Comparison of ENCODE assay signal across 8 cellular contexts in genomic region chr20:25248501-25249172, GRCh38. TPM values are rescaled to one million over a fixed set of nuclear protein-coding genes. Genes with fewer than 3 reads are reported as not detected.
A peak's percentile ranks its signal among the peaks of the same experiment; 100 is the strongest.
DNase-seq lines count a peak whose midpoint lies in the region; ATAC-seq and TF ChIP-seq lines count a peak whose summit lies in the region.

No MANE protein-coding gene starts in this region.

- CTCF ChIA-PET in CD8-positive, alpha-beta T cell (lab: Charles Lee): interaction anchor here (1.4 to 1.9 kb wide), 2 partner anchors 144 to 1221 kb away, joined by 3 to 5 read pairs; no protein-coding TSS in a partner anchor

- peak overlapping the region; percentile 97 for H3K4me3 ChIP-seq in CD8-positive, alpha-beta T cell (ENCODE audit: low read depth, low read length)

- peaks cover 2% of the 10 kb centered on the region for H3K9me3 Mint-ChIP-seq in CD8-positive, alpha-beta T cell
- H3K9me3 Mint-ChIP-seq in mesothelial cell of epicardium: peaks cover 2% of the 10 kb centered on the region
- H3K9me3 Mint-ChIP-seq in type B pancreatic cell: no peaks in the 10 kb centered on the region

- H3K27ac Mint-ChIP-seq in CD8-positive, alpha-beta T cell: peak overlapping the region; percentile 89
- peak overlapping the region; percentile 81 for H3K27ac Mint-ChIP-seq in mesothelial cell of epicardium
- peak overlapping the region; percentile 81 for H3K27ac Mint-ChIP-seq in type B pancreatic cell

- H3K36me3 Mint-ChIP-seq in CD8-positive, alpha-beta T cell: peaks cover 23% of the 10 kb centered on the region
- H3K36me3 Mint-ChIP-seq in mesothelial cell of epicardium (no peaks in the 10 kb centered on the region), type B pancreatic cell (no peaks in the 10 kb centered on the region)

- TF ChIP-seq CTCF in CD8-positive, alpha-beta T cell (IDR thresholded peaks at IDR 0.05): no peak
- TF ChIP-seq CTCF in mesothelial cell of epicardium (IDR thresholded peaks at IDR 0.05; ENCODE audit: unreplicated experiment): no peak
- TF ChIP-seq CTCF in type B pancreatic cell (conservative IDR thresholded peaks at IDR 0.05): peak; percentile 17

- no peaks in the 10 kb centered on the region for H3K27me3 Mint-ChIP-seq in CD8-positive, alpha-beta T cell (ENCODE audit: low read depth)
- H3K27me3 Mint-ChIP-seq in mesothelial cell of epicardium (ENCODE audit: low read depth) (peaks cover 8% of the 10 kb centered on the region), type B pancreatic cell (peaks cover 10% of the 10 kb centered on the region)

- ATAC-seq in CD8-positive, alpha-beta T cell: no peak
- peak; percentile 21 for ATAC-seq in GM19328 (IDR thresholded peaks at IDR 0.05; ENCODE audit: unreplicated experiment)
- ATAC-seq in HG03457 (IDR thresholded peaks at IDR 0.05; ENCODE audit: unreplicated experiment): peak; percentile 9

- no peaks in the 10 kb centered on the region for H3K36me3 ChIP-seq in CD8-positive, alpha-beta T cell (ENCODE audit: insufficient read depth, low read length)

- H3K9me3 ChIP-seq in CD8-positive, alpha-beta T cell (ENCODE audit: low read length): no peaks in the 10 kb centered on the region

- POLR2A ChIA-PET in CD8-positive, alpha-beta T cell (lab: Charles Lee): interaction anchor here (1.3 to 3.6 kb wide), 8 partner anchors 10 to 256 kb away, joined by 3 to 23 read pairs (median 6); partner anchors contain the start of genes ACSS1, APMAP and ENTPD6

- DNase-seq in CD8-positive, alpha-beta T cell: no peak
- DNase-seq in SW480 (ENCODE audit: low spot score) (peak; percentile 60), epithelial cell of prostate (ENCODE audit: low read depth, low spot score) (no peak), mesothelial cell of epicardium (ENCODE audit: low spot score in 2 of 2, unreplicated experiment in 2 of 2) (peak in 1 of 2 experiments; percentile 58), type B pancreatic cell (ENCODE audit: extremely low spot score, unreplicated experiment) (no peak)
- DNase-seq in effector CD8-positive, alpha-beta T cell (lab: John Stamatoyannopoulos, UW): no peak

- peaks cover 54% of the 10 kb centered on the region for H3K4me1 Mint-ChIP-seq in CD8-positive, alpha-beta T cell (ENCODE audit: low read depth)
- H3K4me1 Mint-ChIP-seq in mesothelial cell of epicardium (peaks cover 25% of the 10 kb centered on the region), type B pancreatic cell (ENCODE audit: unreplicated experiment) (peaks cover 33% of the 10 kb centered on the region)

- peak overlapping the region; percentile 93 for H3K4me3 Mint-ChIP-seq in CD8-positive, alpha-beta T cell
- H3K4me3 Mint-ChIP-seq in mesothelial cell of epicardium (peak overlapping the region; percentile 81), type B pancreatic cell (peak overlapping the region; percentile 91)

- no peaks in the 10 kb centered on the region for H3K27me3 ChIP-seq in CD8-positive, alpha-beta T cell (ENCODE audit: insufficient read depth, low read length)

- H3K4me1 ChIP-seq in CD8-positive, alpha-beta T cell (ENCODE audit: insufficient read depth, low read length): peaks cover 29% of the 10 kb centered on the region

- intact Hi-C loops in CD8-positive, alpha-beta T cell (cut with DNase I, micrococcal nuclease): loop anchor here (1.0 to 5.0 kb wide), 10 partner anchors 12 to 1886 kb away; partner anchors contain the start of genes ACSS1 (in 2 of the 2), GZF1 (in 2 of the 2), APMAP (in 1 of the 2) and ENTPD6 (in 1 of the 2)

- H3K27ac ChIP-seq in CD8-positive, alpha-beta T cell (ENCODE audit: low read depth, low read length): peak overlapping the region; percentile 80
- H3K27ac ChIP-seq in epithelial cell of prostate: peak overlapping the region; percentile 100

RNA-seq across cellular contexts. Expression of gene PYGB, which starts 0.8 kb away (rescaled TPM):
- 10 to 100 TPM; 35.2 to 39.2 TPM for total RNA-seq in CD8-positive, alpha-beta T cell
- total RNA-seq in mesothelial cell of epicardium (46.6 to 48.0 TPM (median 47.4 TPM) in 3 replicates), type B pancreatic cell (ENCODE audit: low replicate concordance) (39.3 and 52.2 TPM in 2 replicates)

RNA-seq across cellular contexts. Expression of gene ENTPD6, which starts 53.1 kb away (rescaled TPM):
- 10 to 100 TPM; 62.4 to 70.1 TPM for total RNA-seq in CD8-positive, alpha-beta T cell
- 59.3 to 68.6 TPM (median 67.8 TPM) in 3 replicates for total RNA-seq in mesothelial cell of epicardium
- 64.1 and 78.3 TPM in 2 replicates for total RNA-seq in type B pancreatic cell (ENCODE audit: low replicate concordance)
